17 cellular contexts compared by ENCODE assay signal in genomic region chr20:31843288-31843687, GRCh38. TPM values are rescaled to one million over a fixed set of nuclear protein-coding genes. Genes with fewer than 3 reads are reported as not detected.
DNase-seq lines count a peak whose midpoint lies in the region; ATAC-seq and TF ChIP-seq lines count a peak whose summit lies in the region.
"Had no signal": no experiment of that assay in that cellular context is flagged by ENCODE, and none has a peak within 500 bp of the region (broad histone marks: within the 10 kb centered on the region; RNA-seq: fewer than 3 reads in every experiment).

No MANE protein-coding gene starts in this region.

- intact Hi-C loops in tibial artery (cut with DNase I; ENCODE audit: low total_unique reads) (no loop called here), left lung (cut with DNase I) (no loop called here)
- intact Hi-C loops in activated naive CD4-positive, alpha-beta T cell treated with anti-CD3 and anti-CD28 coated beads for 36 hours (cut with micrococcal nuclease) = no loop called here

- H3K36me3 ChIP-seq in tibial artery (no peaks in the 10 kb centered on the region), left lung (no peaks in the 10 kb centered on the region)

- H3K27ac Mint-ChIP-seq in effector memory CD8-positive, alpha-beta T cell = peak overlapping the region in 1 of 2 donors; percentile 28
- peak overlapping the region; percentile 97 to 99 (median 97) for H3K27ac Mint-ChIP-seq in nephron
- no peak overlapping the region for H3K27ac Mint-ChIP-seq in activated naive CD4-positive, alpha-beta T cell treated with anti-CD3 and anti-CD28 coated beads for 36 hours
- H3K27ac Mint-ChIP-seq: activated T-helper 1 cell treated with anti-CD3 and anti-CD28 coated beads, Interleukin-12 subunit alpha, Interleukin-12 subunit beta, Interleukin-2, Interleukin-4 antibody, amounts not matched to agents 30 ng/mL and 10 ng/mL and 1 ng/mL, durations not matched to agents 14 hours and 24 hours and 36 hours had no signal

- TF ChIP-seq CTCF in nephron (IDR thresholded peaks at IDR 0.05; ENCODE audit: unreplicated experiment in 3 of 3) (no peak), tibial artery (IDR thresholded peaks at IDR 0.05) (no peak), left lung (IDR thresholded peaks at IDR 0.05) (no peak)

- no peaks in the 10 kb centered on the region for H3K9me3 Mint-ChIP-seq in effector memory CD8-positive, alpha-beta T cell
- no peaks in the 10 kb centered on the region for H3K9me3 Mint-ChIP-seq in nephron
- no peaks in the 10 kb centered on the region for H3K9me3 Mint-ChIP-seq in activated naive CD4-positive, alpha-beta T cell treated with anti-CD3 and anti-CD28 coated beads for 36 hours
- H3K9me3 Mint-ChIP-seq: activated T-helper 1 cell treated with anti-CD3 and anti-CD28 coated beads, Interleukin-12 subunit alpha, Interleukin-12 subunit beta, Interleukin-2, Interleukin-4 antibody, amounts not matched to agents 30 ng/mL and 10 ng/mL and 1 ng/mL, durations not matched to agents 14 hours and 24 hours and 36 hours had no signal

- no peaks in the 10 kb centered on the region for H3K9me3 ChIP-seq in tibial artery
- no peaks in the 10 kb centered on the region for H3K9me3 ChIP-seq in left lung

- H3K27me3 Mint-ChIP-seq in effector memory CD8-positive, alpha-beta T cell = no peaks in the 10 kb centered on the region
- peaks cover 6% of the 10 kb centered on the region for H3K27me3 Mint-ChIP-seq in nephron (ENCODE audit: low read depth)
- H3K27me3 Mint-ChIP-seq in activated naive CD4-positive, alpha-beta T cell treated with anti-CD3 and anti-CD28 coated beads for 36 hours (ENCODE audit: low read depth) = peaks cover 1% of the 10 kb centered on the region

- peaks cover 0 to 74% (median 66%) of the 10 kb centered on the region in 4 donors for H3K4me1 ChIP-seq in tibial artery
- peaks cover 0 to 14% of the 10 kb centered on the region in 2 donors for H3K4me1 ChIP-seq in left lung

- CTCF ChIA-PET in activated naive CD4-positive, alpha-beta T cell treated with anti-CD3 and anti-CD28 coated beads for 36 hours (lab: Charles Lee) = interaction anchor here (4.5 to 5.4 kb wide), 2 partner anchors 11 to 20 kb away, joined by 26 to 53 read pairs; no protein-coding TSS in a partner anchor

- H3K36me3 Mint-ChIP-seq in effector memory CD8-positive, alpha-beta T cell (ENCODE audit: insufficient read depth) = no peaks in the 10 kb centered on the region
- H3K36me3 Mint-ChIP-seq in nephron (ENCODE audit: low read depth) = no peaks in the 10 kb centered on the region
- H3K36me3 Mint-ChIP-seq in activated naive CD4-positive, alpha-beta T cell treated with anti-CD3 and anti-CD28 coated beads for 36 hours (ENCODE audit: low read depth) = no peaks in the 10 kb centered on the region

- peak overlapping the region; percentile 62 to 73 for H3K4me3 ChIP-seq in tibial artery
- no peak overlapping the region for H3K4me3 ChIP-seq in left lung

- no peaks in the 10 kb centered on the region for H3K27me3 ChIP-seq in tibial artery
- H3K27me3 ChIP-seq in left lung = peaks cover 0 to 8% of the 10 kb centered on the region in 2 donors

- no peak overlapping the region for H3K4me3 Mint-ChIP-seq in effector memory CD8-positive, alpha-beta T cell
- peak overlapping the region; percentile 77 to 82 (median 81) for H3K4me3 Mint-ChIP-seq in nephron
- H3K4me3 Mint-ChIP-seq in activated naive CD4-positive, alpha-beta T cell treated with anti-CD3 and anti-CD28 coated beads for 36 hours = no peak overlapping the region
- H3K4me3 Mint-ChIP-seq: activated T-helper 1 cell treated with anti-CD3 and anti-CD28 coated beads, Interleukin-12 subunit alpha, Interleukin-12 subunit beta, Interleukin-2, Interleukin-4 antibody, amounts not matched to agents 30 ng/mL and 10 ng/mL and 1 ng/mL, durations not matched to agents 14 hours and 24 hours and 36 hours had no signal

- ATAC-seq in effector memory CD8-positive, alpha-beta T cell (replicated peaks) = peak; percentile 10
- ATAC-seq in HG03280 (IDR thresholded peaks at IDR 0.05; ENCODE audit: unreplicated experiment) = no peak
- ATAC-seq in left lung = no peak

- H3K4me1 Mint-ChIP-seq in effector memory CD8-positive, alpha-beta T cell (ENCODE audit: low read depth in 2 of 2) = no peaks in the 10 kb centered on the region
- peaks cover 31% of the 10 kb centered on the region for H3K4me1 Mint-ChIP-seq in nephron
- H3K4me1 Mint-ChIP-seq in activated naive CD4-positive, alpha-beta T cell treated with anti-CD3 and anti-CD28 coated beads for 36 hours (ENCODE audit: low read depth) = no peaks in the 10 kb centered on the region

- H3K27ac ChIP-seq in angular gyrus (ENCODE audit: low read depth, low read length) (peak overlapping the region; percentile 41), tibial artery (peak overlapping the region; percentile 89 to 92), left lung (peak overlapping the region in 1 of 2 donors; percentile 4)
- H3K27ac ChIP-seq: VCaP had no signal

- no peak for DNase-seq in effector memory CD8-positive, alpha-beta T cell
- DNase-seq in tibial artery (no peak), left lung (no peak)
- DNase-seq in activated naive CD4-positive, alpha-beta T cell treated with anti-CD3 and anti-CD28 coated beads for 36 hours = no peak
- DNase-seq: foreskin melanocyte; NCI-H146; NCI-H2227 treated with DMSO at 0.1 percent for 48 hours; stimulated activated CD4-positive, alpha-beta T cell treated with anti-CD3 and anti-CD28 coated beads, Interleukin-2, amount 100 ng/mL, for 24 hours had no signal

RNA-seq across cellular contexts. Expression of gene FOXS1, which starts 2.1 kb away (rescaled TPM):
- total RNA-seq in left lung = 1 to 10 TPM; 2.5 to 2.9 TPM
- not detected for total RNA-seq in activated naive CD4-positive, alpha-beta T cell treated with anti-CD3 and anti-CD28 coated beads for 36 hours
- total RNA-seq: activated T-helper 1 cell treated with anti-CD3 and anti-CD28 coated beads, Interleukin-12 subunit alpha, Interleukin-12 subunit beta, Interleukin-2, Interleukin-4 antibody, amounts not matched to agents 30 ng/mL and 10 ng/mL and 1 ng/mL, durations not matched to agents 14 hours and 24 hours and 36 hours; mesenteric fat pad; T-helper 1 cell treated with Interleukin-12 subunit alpha and Interleukin-12 subunit beta and Interleukin-4 antibody, amounts not matched to agents 30 ng/mL and 1 ng/mL, for 36 hours had no signal

RNA-seq across cellular contexts. Expression of gene MYLK2, which starts 24.1 kb away (rescaled TPM):
- total RNA-seq in left lung = not detected
- under 1 TPM in 1 of 2 experiments, not detected in 1; 0.17 TPM for total RNA-seq in activated naive CD4-positive, alpha-beta T cell treated with anti-CD3 and anti-CD28 coated beads for 36 hours
- total RNA-seq: mesenteric fat pad had no signal

RNA-seq across cellular contexts. Expression of gene DUSP15, which starts 27.0 kb away (rescaled TPM):
- 1 to 10 TPM in 1 of 2 donors, under 1 TPM in 1; 0.82 to 1.1 TPM for total RNA-seq in left lung
- not detected for total RNA-seq in activated naive CD4-positive, alpha-beta T cell treated with anti-CD3 and anti-CD28 coated beads for 36 hours
- total RNA-seq: activated T-helper 1 cell treated with anti-CD3 and anti-CD28 coated beads, Interleukin-12 subunit alpha, Interleukin-12 subunit beta, Interleukin-2, Interleukin-4 antibody, amounts not matched to agents 30 ng/mL and 10 ng/mL and 1 ng/mL, durations not matched to agents 14 hours and 24 hours and 36 hours; HT1080; T-helper 1 cell treated with Interleukin-12 subunit alpha and Interleukin-12 subunit beta and Interleukin-4 antibody, amounts not matched to agents 30 ng/mL and 1 ng/mL, for 36 hours had no signal

RNA-seq across cellular contexts. Expression of gene TTLL9, which starts 27.1 kb away (rescaled TPM):
- 1 to 10 TPM in 1 of 2 donors, under 1 TPM in 1; 0.20 to 1.3 TPM for total RNA-seq in left lung
- not detected for total RNA-seq in activated naive CD4-positive, alpha-beta T cell treated with anti-CD3 and anti-CD28 coated beads for 36 hours
- total RNA-seq: activated T-helper 1 cell treated with anti-CD3 and anti-CD28 coated beads, Interleukin-12 subunit alpha, Interleukin-12 subunit beta, Interleukin-2, Interleukin-4 antibody, amounts not matched to agents 30 ng/mL and 10 ng/mL and 1 ng/mL, durations not matched to agents 14 hours and 24 hours and 36 hours; HT1080; M059J; T-helper 1 cell treated with Interleukin-12 subunit alpha and Interleukin-12 subunit beta and Interleukin-4 antibody, amounts not matched to agents 30 ng/mL and 1 ng/mL, for 36 hours had no signal

Comparison
In these comparisons a context has a peak if more than half of its experiments do, and no peak if none do; other contexts are left out.
1. H3K4me3 Mint-ChIP-seq: peak in nephron (3 of 3); none in effector memory CD8-positive, alpha-beta T cell (0 of 2) and activated naive CD4-positive, alpha-beta T cell treated with anti-CD3 and anti-CD28 coated beads for 36 hours (single experiment).
2. H3K4me3 ChIP-seq: peak in tibial artery (2 of 2); none in left lung (0 of 2).